Comparison of ENCODE assay signal across 19 cellular contexts in the genomic region with DNA sequence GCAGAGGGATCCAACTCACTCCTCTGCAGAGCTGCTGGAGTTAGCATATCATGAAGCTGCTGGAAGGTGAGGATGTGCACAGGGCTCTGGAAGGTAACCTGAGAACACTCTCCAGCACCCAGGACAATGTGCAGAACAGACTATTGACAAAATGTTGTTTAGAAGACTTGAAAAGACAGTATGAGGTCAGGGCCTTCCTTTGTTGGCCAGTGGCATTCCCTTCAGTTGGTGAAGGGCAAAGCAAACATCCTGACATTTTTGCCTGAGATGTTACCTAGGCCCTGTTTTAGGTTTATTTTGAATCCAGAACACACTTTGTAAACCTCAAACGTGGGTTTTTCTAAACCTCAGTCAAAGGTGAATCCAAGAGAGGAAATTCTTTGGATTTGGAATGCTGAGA.
DNase-seq lines count a peak whose midpoint lies in the region; ATAC-seq, FAIRE-seq and TF ChIP-seq lines count a peak whose summit lies in the region.
"Had no signal": no experiment of that assay in that cellular context is flagged by ENCODE, and none has a peak within 500 bp of the region (broad histone marks: within the 10 kb centered on the region; RNA-seq: fewer than 3 reads in every experiment).

No MANE protein-coding gene starts in this region.

- no peak overlapping the region for H3K4me3 Mint-ChIP-seq in HFFc6
- H3K4me3 Mint-ChIP-seq: CD4-positive, alpha-beta memory T cell had no signal

- no peak overlapping the region for H3K4me2 ChIP-seq in HepG2 (ENCODE audit: low read depth, low read length)

- FAIRE-seq in HepG2 (lab: Jason Lieb, UNC) = no peak
- FAIRE-seq: GM12878, GM19239, H1 had no signal

- DNase-seq in HepG2 (ENCODE audit: low spot score) (no peak), right lobe of liver (no peak), NCI-H2029 (lab: John Stamatoyannopoulos, UW) (peak; percentile 64), NCI-H510A treated with DMSO at 0.1 percent for 48 hours (lab: John Stamatoyannopoulos, UW) (peak; percentile 1), HFFc6 (no peak)
- DNase-seq: C1 segment of cervical spinal cord; Calu3; CD4-positive, alpha-beta memory T cell; COR-L47; DMS79; EL; GDM1; GM23248; H7; HCEC 1CT had no signal

- CTCF ChIA-PET in HepG2 (lab: Yijun Ruan, JAX; ENCODE audit: low intra/inter-chr PET ratio, low total read pairs) = no interaction called here

- H3K9ac ChIP-seq in HepG2 (ENCODE audit: insufficient read depth, low read depth, low read length) = no peak overlapping the region
- H3K9ac ChIP-seq: GM23248 had no signal

- H3K9me3 ChIP-seq in HepG2 (ENCODE audit: low read length) (no peaks in the 10 kb centered on the region), right lobe of liver (no peaks in the 10 kb centered on the region)

- H3K9me3 Mint-ChIP-seq in HFFc6 = no peaks in the 10 kb centered on the region

- no peak for TF ChIP-seq EP300 in HepG2 (IDR thresholded peaks at IDR 0.05; ENCODE audit: low read depth in 2 of 2, low read length in 2 of 2)
- TF ChIP-seq EP300 in HepG2 (CRISPR knock-in tag; IDR thresholded peaks at IDR 0.05; ENCODE audit: borderline replicate concordance) = no peak

- H3K4me3 ChIP-seq in HepG2 (replicated peaks in 1 of 3; ENCODE audit: insufficient read depth in 1 of 3, low read depth in 2 of 3, low read length in 3 of 3) = no peak overlapping the region
- H3K4me3 ChIP-seq in right lobe of liver = no peak overlapping the region
- H3K4me3 ChIP-seq: GM12878, GM23248 had no signal

- BruUV-seq in HepG2 (replicated peaks; lab: Mats Ljungman, UMichigan) = no TSS peak

- 13% methylated on average over 1 of the region's 1 CpG for WGBS in HepG2 (ENCODE audit: low lambda C conversion rate)
- 40% methylated on average over 1 of the region's 1 CpG for WGBS in right lobe of liver (ENCODE audit: insufficient coverage, low coverage, low lambda C conversion rate, missing lambda C conversion rate)

- H3K36me3 ChIP-seq in HepG2 (replicated peaks in 1 of 2; ENCODE audit: control insufficient read depth in 1 of 2, insufficient read depth in 2 of 2, low read length in 2 of 2) (peaks cover 14 to 46% of the 10 kb centered on the region in 2 experiments; a peak in 4 of 5 replicates), right lobe of liver (peaks cover 0 to 47% (median 17%) of the 10 kb centered on the region in 4 donors)

- H3K27ac ChIP-seq in HepG2 (ENCODE audit: extremely low read length, insufficient read depth, low read length) (no peak overlapping the region), right lobe of liver (no peak overlapping the region)
- H3K27ac ChIP-seq: GM23248 had no signal

- peaks cover 23% of the 10 kb centered on the region for H3K4me1 Mint-ChIP-seq in HFFc6 (ENCODE audit: low read depth)

- POLR2A ChIA-PET in HepG2 (lab: Yijun Ruan, JAX) = no interaction called here

- in situ Hi-C loops in HepG2 (cut with HindIII; ENCODE audit: extremely low pct_ligation_motif_present, low pct_unique_long_range_greater_than_20kb) = no loop called here

- H3K27ac Mint-ChIP-seq in HFFc6 = no peak overlapping the region

- H3K4me1 ChIP-seq in HepG2 (ENCODE audit: insufficient read depth, low read length) (peaks cover 13% of the 10 kb centered on the region; the same call in 1 of the 2 replicates), right lobe of liver (no peaks in the 10 kb centered on the region)

- no peak for TF ChIP-seq POLR2A in HepG2 (IDR thresholded peaks at IDR 0.05; ENCODE audit: insufficient read depth in 1 of 2, low read depth in 2 of 2, low read length in 2 of 2)
- TF ChIP-seq POLR2A in right lobe of liver (IDR thresholded peaks at IDR 0.05) = no peak

- peaks cover 44% of the 10 kb centered on the region for H3K36me3 Mint-ChIP-seq in HFFc6 (ENCODE audit: low read depth)

- TF ChIP-seq RAD21 in HepG2 (CRISPR knock-in tag; IDR thresholded peaks at IDR 0.05) = no peak

- intact Hi-C loops in HepG2 (cut with micrococcal nuclease; ENCODE audit: unreplicated experiment) (no loop called here), right lobe of liver (cut with DNase I) (no loop called here)

- no peaks in the 10 kb centered on the region for H3K79me2 ChIP-seq in HepG2 (ENCODE audit: insufficient read depth, low read length)

- TF ChIP-seq CTCF in HepG2 (CRISPR knock-in tag; IDR thresholded peaks at IDR 0.05) (no peak), right lobe of liver (IDR thresholded peaks at IDR 0.05) (no peak), HFFc6 (IDR thresholded peaks at IDR 0.05) (no peak)

- no peak; the same call in 2 of the 3 replicates for ATAC-seq in HepG2
- ATAC-seq in right lobe of liver = no peak
- ATAC-seq in HG02759 (IDR thresholded peaks at IDR 0.05; ENCODE audit: unreplicated experiment) = no peak
- ATAC-seq: GM12878 had no signal

- H4K20me1 ChIP-seq in HepG2 (ENCODE audit: insufficient read depth, low read length) = no peaks in the 10 kb centered on the region

- H2AFZ ChIP-seq in HepG2 (ENCODE audit: low read length) = no peak overlapping the region
- H2AFZ ChIP-seq: GM23248 had no signal

- H3K27me3 ChIP-seq in HepG2 (ENCODE audit: control insufficient read depth in 1 of 2, insufficient read depth in 2 of 2, low read length in 2 of 2) (no peaks in the 10 kb centered on the region), right lobe of liver (no peaks in the 10 kb centered on the region)

- H3K27me3 Mint-ChIP-seq in HFFc6 (ENCODE audit: insufficient read depth) = peaks cover 3% of the 10 kb centered on the region; the same call in 1 of the 2 replicates
- H3K27me3 Mint-ChIP-seq: CD4-positive, alpha-beta memory T cell had no signal

TF ChIP-seq in HepG2, 621 proteins besides CTCF, POLR2A, EP300 and RAD21:
- TF ChIP-seq FOXP1 (IDR thresholded peaks at IDR 0.05) (no peak), FOXP1 (CRISPR knock-in tag; IDR thresholded peaks at IDR 0.05) (peak; percentile 40; the same call in 1 of the 2 replicates), SOX6 (IDR thresholded peaks at IDR 0.05) (no peak), SOX6 (CRISPR knock-in tag; IDR thresholded peaks at IDR 0.05) (0 out of 2 replicates have a peak, but pooled peaks have one; percentile 42), GATAD2A (CRISPR knock-in tag; IDR thresholded peaks at IDR 0.05) (0 out of 2 replicates have a peak, but pooled peaks have one; percentile 22), RARA (CRISPR knock-in tag; IDR thresholded peaks at IDR 0.05) (peak; percentile 53), RBM39 (IDR thresholded peaks at IDR 0.05; ENCODE audit: low read depth, low read length, poor library complexity, severe bottlenecking) (no peak), SOX5 (CRISPR knock-in tag; IDR thresholded peaks at IDR 0.05; ENCODE audit: borderline replicate concordance) (peak; percentile 75), ZNF790 (CRISPR knock-in tag; IDR thresholded peaks at IDR 0.05; ENCODE audit: borderline replicate concordance) (no peak), SUZ12 (IDR thresholded peaks at IDR 0.05; ENCODE audit: low read depth, low read length) (no peak), SOX13 (IDR thresholded peaks at IDR 0.05) (no peak), SOX13 (CRISPR knock-in tag; conservative IDR thresholded peaks at IDR 0.05 in 1 of 2, IDR thresholded peaks at IDR 0.05 in 1 of 2) (peak in 1 of 2 experiments; percentile 71; a peak in 2 of 4 replicates)
- TF ChIP-seq, protein P1, sequence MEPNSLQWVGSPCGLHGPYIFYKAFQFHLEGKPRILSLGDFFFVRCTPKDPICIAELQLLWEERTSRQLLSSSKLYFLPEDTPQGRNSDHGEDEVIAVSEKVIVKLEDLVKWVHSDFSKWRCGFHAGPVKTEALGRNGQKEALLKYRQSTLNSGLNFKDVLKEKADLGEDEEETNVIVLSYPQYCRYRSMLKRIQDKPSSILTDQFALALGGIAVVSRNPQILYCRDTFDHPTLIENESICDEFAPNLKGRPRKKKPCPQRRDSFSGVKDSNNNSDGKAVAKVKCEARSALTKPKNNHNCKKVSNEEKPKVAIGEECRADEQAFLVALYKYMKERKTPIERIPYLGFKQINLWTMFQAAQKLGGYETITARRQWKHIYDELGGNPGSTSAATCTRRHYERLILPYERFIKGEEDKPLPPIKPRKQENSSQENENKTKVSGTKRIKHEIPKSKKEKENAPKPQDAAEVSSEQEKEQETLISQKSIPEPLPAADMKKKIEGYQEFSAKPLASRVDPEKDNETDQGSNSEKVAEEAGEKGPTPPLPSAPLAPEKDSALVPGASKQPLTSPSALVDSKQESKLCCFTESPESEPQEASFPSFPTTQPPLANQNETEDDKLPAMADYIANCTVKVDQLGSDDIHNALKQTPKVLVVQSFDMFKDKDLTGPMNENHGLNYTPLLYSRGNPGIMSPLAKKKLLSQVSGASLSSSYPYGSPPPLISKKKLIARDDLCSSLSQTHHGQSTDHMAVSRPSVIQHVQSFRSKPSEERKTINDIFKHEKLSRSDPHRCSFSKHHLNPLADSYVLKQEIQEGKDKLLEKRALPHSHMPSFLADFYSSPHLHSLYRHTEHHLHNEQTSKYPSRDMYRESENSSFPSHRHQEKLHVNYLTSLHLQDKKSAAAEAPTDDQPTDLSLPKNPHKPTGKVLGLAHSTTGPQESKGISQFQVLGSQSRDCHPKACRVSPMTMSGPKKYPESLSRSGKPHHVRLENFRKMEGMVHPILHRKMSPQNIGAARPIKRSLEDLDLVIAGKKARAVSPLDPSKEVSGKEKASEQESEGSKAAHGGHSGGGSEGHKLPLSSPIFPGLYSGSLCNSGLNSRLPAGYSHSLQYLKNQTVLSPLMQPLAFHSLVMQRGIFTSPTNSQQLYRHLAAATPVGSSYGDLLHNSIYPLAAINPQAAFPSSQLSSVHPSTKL (CRISPR knock-in tag; IDR thresholded peaks at IDR 0.05) = 0 out of 2 replicates have a peak, but pooled peaks have one; percentile 23

Comparison
In these comparisons a context has a peak if more than half of its experiments do, and no peak if none do; other contexts are left out.
1. DNase-seq: peak in NCI-H2029 (single experiment) and NCI-H510A treated with DMSO at 0.1 percent for 48 hours (single experiment); none in HepG2 (single experiment), right lobe of liver (0 of 3) and HFFc6 (single experiment).